Comparison of ENCODE assay signal across 9 cellular contexts in the genomic region with DNA sequence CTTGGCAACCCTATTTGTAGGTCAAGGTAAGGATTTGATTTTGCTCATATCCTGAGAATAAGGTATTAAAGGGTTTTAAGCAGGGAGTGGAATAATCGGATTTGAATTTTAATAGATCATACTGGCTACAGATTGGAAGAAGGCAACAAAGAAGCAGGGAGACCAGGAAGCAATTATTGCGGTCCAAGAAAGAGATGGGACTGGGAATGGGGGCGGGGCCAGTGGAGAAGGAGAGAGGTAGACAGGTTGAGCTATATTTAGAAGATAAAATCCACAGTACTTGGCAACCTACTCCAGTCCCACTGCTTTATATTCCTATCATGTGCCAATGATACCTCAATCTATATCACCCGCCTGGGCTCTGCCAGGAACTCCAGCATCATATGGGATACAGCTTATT.
"Had no signal": no experiment of that assay in that cellular context is flagged by ENCODE, and none has a peak within 500 bp of the region (broad histone marks: within the 10 kb centered on the region; RNA-seq: fewer than 3 reads in every experiment).

No MANE protein-coding gene starts in this region.

- H3K27ac Mint-ChIP-seq: GM23338, HFFc6, IgD-negative memory B cell had no signal

- H3K27ac ChIP-seq: HL-60, KMS-11 had no signal

- ATAC-seq: GM23338, HCT116, HepG2 had no signal

- H3K36me3 ChIP-seq: HAP-1 had no signal

- H3K4me3 Mint-ChIP-seq: GM23338, HFFc6 had no signal

- H3K9me3 ChIP-seq: HAP-1 had no signal

- H3K4me3 ChIP-seq: GM23338, HAP-1 had no signal

- DNase-seq: H7, HFFc6 had no signal

- FAIRE-seq: HepG2 had no signal
